ENCODE assay signal across 27 cellular contexts in genomic region chr10:47182934-47183725, GRCh38.
DNase-seq lines count a peak whose midpoint lies in the region; ATAC-seq, FAIRE-seq and TF ChIP-seq lines count a peak whose summit lies in the region.
"Had no signal": no experiment of that assay in that cellular context is flagged by ENCODE, and none has a peak within 500 bp of the region (broad histone marks: within the 10 kb centered on the region; RNA-seq: fewer than 3 reads in every experiment).

No MANE protein-coding gene starts in this region.

- H3K9me3 Mint-ChIP-seq in CD4-positive, alpha-beta T cell = no peaks in the 10 kb centered on the region
- H3K9me3 Mint-ChIP-seq: dendritic cell treated with granulocyte-macrophage colony-stimulating factor and Interleukin-4, amounts not matched to agents 40 ng/mL and 50 ng/mL, for 4 days had no signal

- H3K4me3 ChIP-seq in esophagus muscularis mucosa (peak overlapping the region in 3 of 4 donors; percentile 2 to 14 (median 7)), pancreas (no peak overlapping the region)
- H3K4me3 ChIP-seq: BLaER1, ovary, stomach, tibial nerve had no signal

- H3K27me3 ChIP-seq in esophagus muscularis mucosa = no peaks in the 10 kb centered on the region
- H3K27me3 ChIP-seq in pancreas = no peaks in the 10 kb centered on the region
- no peaks in the 10 kb centered on the region for H3K27me3 ChIP-seq in CD4-positive, alpha-beta T cell (ENCODE audit: control insufficient read depth, insufficient read depth, low read length)
- H3K27me3 ChIP-seq: BLaER1, ovary, stomach, tibial nerve had no signal

- H3K36me3 Mint-ChIP-seq in CD4-positive, alpha-beta T cell (ENCODE audit: low read depth) = no peaks in the 10 kb centered on the region

- no peak overlapping the region for H3K4me3 Mint-ChIP-seq in CD4-positive, alpha-beta T cell
- H3K4me3 Mint-ChIP-seq: activated T-cell treated with anti-CD3 and anti-CD28 coated beads, Interleukin-2, amount 50 U/mL, for 72 hours; dendritic cell treated with granulocyte-macrophage colony-stimulating factor and Interleukin-4, amounts not matched to agents 40 ng/mL and 50 ng/mL, for 4 days had no signal

- no peak for TF ChIP-seq POLR2A in esophagus muscularis mucosa (IDR thresholded peaks at IDR 0.05; ENCODE audit: low read depth)

- peaks cover 10% of the 10 kb centered on the region for H3K4me1 Mint-ChIP-seq in CD4-positive, alpha-beta T cell (ENCODE audit: low read depth)

- H3K27ac ChIP-seq in esophagus muscularis mucosa (replicated peaks in 1 of 4) (peak overlapping the region in 3 of 4 donors; percentile 38 to 68 (median 62)), pancreas (no peak overlapping the region)
- H3K27ac ChIP-seq in CD4-positive, alpha-beta T cell (ENCODE audit: low read depth, low read length) = no peak overlapping the region
- H3K27ac ChIP-seq: BLaER1, ovary had no signal

- ATAC-seq in pancreas = peak; percentile 47 to 85 (median 64)
- no peak for ATAC-seq in HG02678 (IDR thresholded peaks at IDR 0.05; ENCODE audit: unreplicated experiment)
- no peak for ATAC-seq in CD4-positive, alpha-beta T cell (ENCODE audit: poor library complexity)
- ATAC-seq: activated T-cell treated with anti-CD3 and anti-CD28 coated beads, Interleukin-2, amount 50 U/mL, for 72 hours; HCT116 had no signal

- intact Hi-C loops in esophagus muscularis mucosa (cut with DNase I) (no loop called here), pancreas (cut with DNase I) (no loop called here)
- intact Hi-C loops in CD4-positive, alpha-beta T cell (cut with DNase I, micrococcal nuclease) = no loop called here

- DNase-seq in COLO668 (lab: John Stamatoyannopoulos, UW; ENCODE audit: unreplicated experiment) = peak; percentile 40
- peak; percentile 2 for DNase-seq in HuH-7.5 (ENCODE audit: low spot score)
- peak; percentile 91 for DNase-seq in esophagus muscularis mucosa (ENCODE audit: extremely low spot score)
- peak in 2 of 6 donors; percentile 13 to 45 for DNase-seq in pancreas
- no peak for DNase-seq in HTR-8/SVneo (ENCODE audit: insufficient read length, low spot score)
- no peak for DNase-seq in CD4-positive, alpha-beta T cell
- DNase-seq: activated CD4-positive, alpha-beta T cell treated with anti-CD3 and anti-CD28 coated beads, Interleukin-2, amount 50 U/mL, for 1 hour; activated T-cell treated with anti-CD3 and anti-CD28 coated beads, Interleukin-2, amount 50 U/mL, for 72 hours; central memory CD4-positive, alpha-beta T cell; DMS79; NCI-H1092; NCI-H1694 treated with DMSO at 0.1 percent for 48 hours; NCI-H446; NCI-H748 treated with DMSO at 0.1 percent for 48 hours; ovary; stimulated activated CD4-positive, alpha-beta T cell treated with anti-CD3 and anti-CD28 coated beads, Interleukin-12 subunit alpha, Interleukin-12 subunit beta, amount 100 ng/mL, for 4 hours; stimulated activated CD4-positive, alpha-beta T cell treated with anti-CD3 and anti-CD28 coated beads, Interleukin-2, amount 100 ng/mL, for 48 hours; stomach had no signal

- 72% methylated on average over 10 of the region's 11 CpGs for WGBS in esophagus muscularis mucosa
- WGBS in pancreas, 2 donors = 75% methylated on average over 11 of the region's 11 CpGs

- CTCF ChIA-PET in CD4-positive, alpha-beta T cell (lab: Charles Lee) = no interaction called here

- H3K27me3 Mint-ChIP-seq in CD4-positive, alpha-beta T cell = no peaks in the 10 kb centered on the region

- no peak for TF ChIP-seq EP300 in esophagus muscularis mucosa (IDR thresholded peaks at IDR 0.05)

- TF ChIP-seq CTCF in esophagus muscularis mucosa (IDR thresholded peaks at IDR 0.05) = no peak
- no peak for TF ChIP-seq CTCF in pancreas (IDR thresholded peaks at IDR 0.05)
- no peak for TF ChIP-seq CTCF in CD4-positive, alpha-beta T cell (IDR thresholded peaks at IDR 0.05)

- no peak overlapping the region for H3K27ac Mint-ChIP-seq in CD4-positive, alpha-beta T cell
- H3K27ac Mint-ChIP-seq: activated T-cell treated with anti-CD3 and anti-CD28 coated beads, Interleukin-2, amount 50 U/mL, for 72 hours; dendritic cell treated with granulocyte-macrophage colony-stimulating factor and Interleukin-4, amounts not matched to agents 40 ng/mL and 50 ng/mL, for 4 days had no signal

- H3K4me1 ChIP-seq in esophagus muscularis mucosa (peaks cover 0 to 22% (median 17%) of the 10 kb centered on the region in 4 donors), pancreas (no peaks in the 10 kb centered on the region)
- H3K4me1 ChIP-seq: BLaER1 had no signal

- FAIRE-seq in pancreas (lab: Jason Lieb, UNC) (no peak), HTR-8/SVneo (lab: Jason Lieb, UNC) (no peak)
- FAIRE-seq: astrocyte, frontal cortex, G401.6, RCC 7860 had no signal

- H3K36me3 ChIP-seq in esophagus muscularis mucosa = no peaks in the 10 kb centered on the region
- H3K36me3 ChIP-seq in pancreas = no peaks in the 10 kb centered on the region
- H3K36me3 ChIP-seq: BLaER1, ovary, stomach, tibial nerve had no signal

- POLR2A ChIA-PET in CD4-positive, alpha-beta T cell (lab: Charles Lee) = no interaction called here

- no peaks in the 10 kb centered on the region for H3K9me3 ChIP-seq in esophagus muscularis mucosa
- H3K9me3 ChIP-seq in pancreas = no peaks in the 10 kb centered on the region
- H3K9me3 ChIP-seq in CD4-positive, alpha-beta T cell (ENCODE audit: control insufficient read depth, low read length) = no peaks in the 10 kb centered on the region
- H3K9me3 ChIP-seq: BLaER1, ovary, stomach, tibial nerve had no signal

Comparison
In these comparisons a context has a peak if more than half of its experiments do, and no peak if none do; other contexts are left out.
1. DNase-seq: peak in COLO668 (single experiment), HuH-7.5 (single experiment) and esophagus muscularis mucosa (single experiment); none in HTR-8/SVneo (single experiment) and CD4-positive, alpha-beta T cell (0 of 10).
2. H3K27ac ChIP-seq: peak in esophagus muscularis mucosa (3 of 4); none in pancreas (0 of 4) and CD4-positive, alpha-beta T cell (single experiment).
3. H3K4me3 ChIP-seq: peak in esophagus muscularis mucosa (3 of 4); none in pancreas (0 of 4).
4. ATAC-seq: peak in pancreas (4 of 4); none in HG02678 (single experiment) and CD4-positive, alpha-beta T cell (single experiment).